In genomic region chr7:16851829-16852228, GRCh38 we compare ENCODE assay signal across 22 cellular contexts. TPM values are rescaled to one million over a fixed set of nuclear protein-coding genes. Genes with fewer than 3 reads are reported as not detected.
DNase-seq lines count a peak whose midpoint lies in the region; ATAC-seq and TF ChIP-seq lines count a peak whose summit lies in the region.
"Had no signal": no experiment of that assay in that cellular context is flagged by ENCODE, and none has a peak within 500 bp of the region (broad histone marks: within the 10 kb centered on the region; RNA-seq: fewer than 3 reads in every experiment).

No MANE protein-coding gene starts in this region.

- H3K4me3 ChIP-seq in colonic mucosa (no peak overlapping the region), uterus (no peak overlapping the region)

- TF ChIP-seq CTCF in colonic mucosa (IDR thresholded peaks at IDR 0.05) (no peak), uterus (IDR thresholded peaks at IDR 0.05) (no peak)

- H3K9ac ChIP-seq in colonic mucosa (ENCODE audit: low read depth in 2 of 2, low read length in 2 of 2) = no peak overlapping the region

- peaks cover 29% of the 10 kb centered on the region for H3K27me3 Mint-ChIP-seq in activated naive CD4-positive, alpha-beta T cell treated with anti-CD3 and anti-CD28 coated beads for 36 hours (ENCODE audit: low read depth)
- H3K27me3 Mint-ChIP-seq in activated T-helper 17 cell treated with anti-CD3 and anti-CD28 coated beads, Interleukin-2, amount 50 U/mL, for 72 hours = peaks cover 39% of the 10 kb centered on the region

- CTCF ChIA-PET in activated naive CD4-positive, alpha-beta T cell treated with anti-CD3 and anti-CD28 coated beads for 36 hours (lab: Charles Lee) = no interaction called here

- no peak overlapping the region for H3K27ac Mint-ChIP-seq in activated naive CD4-positive, alpha-beta T cell treated with anti-CD3 and anti-CD28 coated beads for 36 hours
- H3K27ac Mint-ChIP-seq in activated T-helper 17 cell treated with anti-CD3 and anti-CD28 coated beads, Interleukin-2, amount 50 U/mL, for 72 hours = no peak overlapping the region
- H3K27ac Mint-ChIP-seq: activated naive CD4-positive, alpha-beta T cell treated with anti-CD3 and anti-CD28 coated beads, Interleukin-2, amount 50 U/mL, for 72 hours had no signal

- H3K27me3 ChIP-seq in colonic mucosa (no peaks in the 10 kb centered on the region), uterus (no peaks in the 10 kb centered on the region)
- H3K27me3 ChIP-seq: brain microvascular endothelial cell had no signal

- no peak for TF ChIP-seq POLR2A in uterus (IDR thresholded peaks at IDR 0.05)

- no peaks in the 10 kb centered on the region for H3K36me3 Mint-ChIP-seq in activated naive CD4-positive, alpha-beta T cell treated with anti-CD3 and anti-CD28 coated beads for 36 hours (ENCODE audit: low read depth)
- no peaks in the 10 kb centered on the region for H3K36me3 Mint-ChIP-seq in activated T-helper 17 cell treated with anti-CD3 and anti-CD28 coated beads, Interleukin-2, amount 50 U/mL, for 72 hours (ENCODE audit: low read depth)
- H3K36me3 Mint-ChIP-seq: activated naive CD4-positive, alpha-beta T cell treated with anti-CD3 and anti-CD28 coated beads, Interleukin-2, amount 50 U/mL, for 72 hours had no signal

- no peaks in the 10 kb centered on the region for H3K9me3 Mint-ChIP-seq in activated naive CD4-positive, alpha-beta T cell treated with anti-CD3 and anti-CD28 coated beads for 36 hours
- no peaks in the 10 kb centered on the region for H3K9me3 Mint-ChIP-seq in activated T-helper 17 cell treated with anti-CD3 and anti-CD28 coated beads, Interleukin-2, amount 50 U/mL, for 72 hours
- H3K9me3 Mint-ChIP-seq: activated naive CD4-positive, alpha-beta T cell treated with anti-CD3 and anti-CD28 coated beads, Interleukin-2, amount 50 U/mL, for 72 hours had no signal

- no peak for ATAC-seq in activated T-helper 17 cell treated with anti-CD3 and anti-CD28 coated beads, Interleukin-2, amount 50 U/mL, for 72 hours (replicated peaks)
- ATAC-seq: activated naive CD4-positive, alpha-beta T cell treated with anti-CD3 and anti-CD28 coated beads, Interleukin-2, amount 50 U/mL, for 72 hours; PC-3; SK-N-SH treated with all-trans-retinoic acid at 6 μM for 48 hours had no signal

- H3K27ac ChIP-seq in colonic mucosa = peak overlapping the region; percentile 26
- no peak overlapping the region for H3K27ac ChIP-seq in uterus
- H3K27ac ChIP-seq: brain microvascular endothelial cell, C4-2B had no signal

- DNase-seq in GDM1 (lab: John Stamatoyannopoulos, UW) = peak; percentile 86
- DNase-seq in NCI-H82 treated with DMSO at 0.1 percent for 48 hours (lab: John Stamatoyannopoulos, UW; ENCODE audit: unreplicated experiment) = peak; percentile 35
- peak; percentile 47 for DNase-seq in colonic mucosa
- peak; percentile 75 for DNase-seq in pons (ENCODE audit: low spot score)
- no peak for DNase-seq in uterus
- no peak for DNase-seq in activated naive CD4-positive, alpha-beta T cell treated with anti-CD3 and anti-CD28 coated beads for 36 hours
- no peak for DNase-seq in HuH-7.5 (ENCODE audit: low spot score)
- DNase-seq: activated CD4-positive, CD25-positive, alpha-beta regulatory T cell; activated CD8-positive, alpha-beta memory T cell treated with anti-CD3 and anti-CD28 coated beads, Interleukin-2, amount 50 U/mL, for 48 hours; brain microvascular endothelial cell; effector CD8-positive, alpha-beta T cell; EL; foreskin fibroblast; NCI-H1092 treated with DMSO at 0.1 percent for 48 hours; NCI-H2171 treated with DMSO at 0.1 percent for 48 hours; PC-3 had no signal

- H3K4me3 Mint-ChIP-seq in activated naive CD4-positive, alpha-beta T cell treated with anti-CD3 and anti-CD28 coated beads for 36 hours = no peak overlapping the region
- no peak overlapping the region for H3K4me3 Mint-ChIP-seq in activated T-helper 17 cell treated with anti-CD3 and anti-CD28 coated beads, Interleukin-2, amount 50 U/mL, for 72 hours

- intact Hi-C loops in colonic mucosa (cut with DNase I) = no loop called here
- intact Hi-C loops in uterus (cut with DNase I; ENCODE audit: low total_unique reads) = no loop called here
- intact Hi-C loops in activated naive CD4-positive, alpha-beta T cell treated with anti-CD3 and anti-CD28 coated beads for 36 hours (cut with micrococcal nuclease) = no loop called here

- H3K36me3 ChIP-seq in colonic mucosa (no peaks in the 10 kb centered on the region), uterus (no peaks in the 10 kb centered on the region)
- H3K36me3 ChIP-seq: brain microvascular endothelial cell had no signal

- peaks cover 6% of the 10 kb centered on the region for H3K4me1 Mint-ChIP-seq in activated naive CD4-positive, alpha-beta T cell treated with anti-CD3 and anti-CD28 coated beads for 36 hours (ENCODE audit: low read depth)
- H3K4me1 Mint-ChIP-seq in activated T-helper 17 cell treated with anti-CD3 and anti-CD28 coated beads, Interleukin-2, amount 50 U/mL, for 72 hours = no peaks in the 10 kb centered on the region

- H3K4me1 ChIP-seq in colonic mucosa = peaks cover 7% of the 10 kb centered on the region
- no peaks in the 10 kb centered on the region for H3K4me1 ChIP-seq in uterus

- H3K9me3 ChIP-seq in colonic mucosa = no peaks in the 10 kb centered on the region
- H3K9me3 ChIP-seq in uterus = no peaks in the 10 kb centered on the region

RNA-seq across cellular contexts. Expression of gene AGR3, which starts 30.0 kb away (rescaled TPM):
- total RNA-seq in colonic mucosa (100 to 1,000 TPM; 144 to 197 TPM), uterus (1 to 10 TPM in 2 of 4 donors, not detected in 2; 7.1 to 9.1 TPM)
- total RNA-seq in activated naive CD4-positive, alpha-beta T cell treated with anti-CD3 and anti-CD28 coated beads for 36 hours = not detected
- not detected for total RNA-seq in activated T-helper 17 cell treated with anti-CD3 and anti-CD28 coated beads, Interleukin-2, amount 50 U/mL, for 72 hours
- total RNA-seq: activated naive CD4-positive, alpha-beta T cell treated with anti-CD3 and anti-CD28 coated beads, Interleukin-2, amount 50 U/mL, for 72 hours; osteocyte; PC-3; subcutaneous adipose tissue had no signal

RNA-seq across cellular contexts. Expression of gene AGR2, which starts 47.0 kb away (rescaled TPM):
- total RNA-seq in colonic mucosa (1,000 to 10,000 TPM; 1,572 to 2,751 TPM), uterus (10 to 100 TPM in 1 of 4 donors, not detected in 3; 16.7 TPM)
- not detected for total RNA-seq in activated naive CD4-positive, alpha-beta T cell treated with anti-CD3 and anti-CD28 coated beads for 36 hours
- not detected for total RNA-seq in activated T-helper 17 cell treated with anti-CD3 and anti-CD28 coated beads, Interleukin-2, amount 50 U/mL, for 72 hours
- total RNA-seq: activated naive CD4-positive, alpha-beta T cell treated with anti-CD3 and anti-CD28 coated beads, Interleukin-2, amount 50 U/mL, for 72 hours; osteocyte; subcutaneous adipose tissue had no signal

Comparison
In these comparisons a context has a peak if more than half of its experiments do, and no peak if none do; other contexts are left out.
1. DNase-seq: peak in GDM1 (single experiment), NCI-H82 treated with DMSO at 0.1 percent for 48 hours (single experiment), colonic mucosa (single experiment) and pons (single experiment); none in uterus (0 of 2), activated naive CD4-positive, alpha-beta T cell treated with anti-CD3 and anti-CD28 coated beads for 36 hours (single experiment) and HuH-7.5 (single experiment).
2. RNA of gene AGR3, which starts 30.0 kb away (total RNA-seq): 144 to 197 TPM in colonic mucosa; 7.1 to 9.1 TPM in uterus, not detected in activated naive CD4-positive, alpha-beta T cell treated with anti-CD3 and anti-CD28 coated beads for 36 hours and not detected in activated T-helper 17 cell treated with anti-CD3 and anti-CD28 coated beads, Interleukin-2, amount 50 U/mL, for 72 hours; every median in the first group is over 10 times any median in the second.
3. RNA of gene AGR2, which starts 47.0 kb away (total RNA-seq): 1,572 to 2,751 TPM in colonic mucosa; 16.7 TPM in uterus, not detected in activated naive CD4-positive, alpha-beta T cell treated with anti-CD3 and anti-CD28 coated beads for 36 hours and not detected in activated T-helper 17 cell treated with anti-CD3 and anti-CD28 coated beads, Interleukin-2, amount 50 U/mL, for 72 hours; every median in the first group is over 10 times any median in the second.